ENCODE assay signal across 1 cellular context in genomic region chr10:63416376-63416775, GRCh38.
TF ChIP-seq lines count a peak whose summit lies in the region.

No MANE protein-coding gene starts in this region.

TF ChIP-seq in K562, 482 proteins besides CTCF, POLR2A, EP300 and RAD21 (continued from another document):
- TF ChIP-seq ZNF407 (IDR thresholded peaks at IDR 0.05; ENCODE audit: low read depth), result no peak
- no peak for TF ChIP-seq SMAD1 (IDR thresholded peaks at IDR 0.05; ENCODE audit: low read depth, low read length, partially characterized antibody)
- TF ChIP-seq ZNF518B (CRISPR knock-in tag; IDR thresholded peaks at IDR 0.05), result no peak
- TF ChIP-seq ZNF316 (IDR thresholded peaks at IDR 0.05), result peak; percentile 63
- peak; percentile 39; the same call in 1 of the 2 replicates for TF ChIP-seq NFIC (IDR thresholded peaks at IDR 0.05)
- TF ChIP-seq MAFF (IDR thresholded peaks at IDR 0.05; ENCODE audit: low read length), result peak; percentile 27; the same call in 1 of the 2 replicates
- TF ChIP-seq HDAC2 (IDR thresholded peaks at IDR 0.05), result no peak
- no peak for TF ChIP-seq TBL1XR1 (IDR thresholded peaks at IDR 0.05; ENCODE audit: low read length in 2 of 2)
- no peak for TF ChIP-seq CBX1 (IDR thresholded peaks at IDR 0.05; ENCODE audit: low read depth)
- TF ChIP-seq SLC30A9 (CRISPR knock-in tag; IDR thresholded peaks at IDR 0.05), result no peak
- TF ChIP-seq PBX2 (CRISPR knock-in tag; IDR thresholded peaks at IDR 0.05; ENCODE audit: low read depth), result no peak
- no peak for TF ChIP-seq PBX2 (tag; conservative IDR thresholded peaks at IDR 0.05; ENCODE audit: low read depth)
- TF ChIP-seq MGA (IDR thresholded peaks at IDR 0.05), result no peak
